28 cellular contexts compared by ENCODE assay signal in genomic region chr3:45884368-45885201, GRCh38. TPM values are rescaled to one million over a fixed set of nuclear protein-coding genes. Genes with fewer than 3 reads are reported as not detected.
DNase-seq lines count a peak whose midpoint lies in the region; ATAC-seq, FAIRE-seq and TF ChIP-seq lines count a peak whose summit lies in the region.
"Had no signal": no experiment of that assay in that cellular context is flagged by ENCODE, and none has a peak within 500 bp of the region (broad histone marks: within the 10 kb centered on the region; RNA-seq: fewer than 3 reads in every experiment).

No MANE protein-coding gene starts in this region.

- H3K4me3 ChIP-seq in GM06990 (replicated peaks; ENCODE audit: low read depth, low read length), result no peak overlapping the region
- H3K4me3 ChIP-seq in small intestine (ENCODE audit: low read depth in 1 of 2, low read length in 2 of 2), result peak overlapping the region in 1 of 2 donors; percentile 18
- no peak overlapping the region for H3K4me3 ChIP-seq in naive thymus-derived CD4-positive, alpha-beta T cell (ENCODE audit: low read length)
- H3K4me3 ChIP-seq: BLaER1 treated with 17β-estradiol and CSF1 and Interleukin-3, amounts not matched to agents 10 nM and 100 nM; left ventricle myocardium inferior; mucosa of descending colon; psoas muscle had no signal

- CTCF ChIA-PET in activated CD8-positive, alpha-beta memory T cell treated with anti-CD3 and anti-CD28 coated beads, Interleukin-2, amount 10 ng/mL, durations not matched to agents 7 days and 5 days (lab: Charles Lee), result interaction anchor here (0.6 to 2.8 kb wide), 5 partner anchors 10 to 67 kb away, joined by 3 to 10 read pairs (median 4); no protein-coding TSS in a partner anchor
- CTCF ChIA-PET in naive thymus-derived CD4-positive, alpha-beta T cell (lab: Charles Lee), result no interaction called here

- H3K36me3 Mint-ChIP-seq in activated CD8-positive, alpha-beta memory T cell treated with anti-CD3 and anti-CD28 coated beads, Interleukin-2, amount 10 ng/mL, durations not matched to agents 7 days and 5 days, result peaks cover 4% of the 10 kb centered on the region
- peaks cover 0 to 1% (median 0%) of the 10 kb centered on the region in 5 donors for H3K36me3 Mint-ChIP-seq in naive thymus-derived CD4-positive, alpha-beta T cell

- H3K4me1 ChIP-seq in small intestine (ENCODE audit: control insufficient read depth in 2 of 2, insufficient read depth in 1 of 2, low read depth in 1 of 2, low read length in 1 of 2), result peaks cover 0 to 6% of the 10 kb centered on the region in 2 donors
- peaks cover 16 to 17% of the 10 kb centered on the region in 2 donors for H3K4me1 ChIP-seq in naive thymus-derived CD4-positive, alpha-beta T cell (ENCODE audit: control insufficient read depth in 2 of 2, insufficient read depth in 2 of 2, low read length in 2 of 2)
- H3K4me1 ChIP-seq: psoas muscle had no signal

- peaks cover 41% of the 10 kb centered on the region for H3K27me3 Mint-ChIP-seq in activated CD8-positive, alpha-beta memory T cell treated with anti-CD3 and anti-CD28 coated beads, Interleukin-2, amount 10 ng/mL, durations not matched to agents 7 days and 5 days
- peaks cover 0 to 45% (median 0%) of the 10 kb centered on the region in 5 donors for H3K27me3 Mint-ChIP-seq in naive thymus-derived CD4-positive, alpha-beta T cell

- peak overlapping the region; percentile 37 for H3K27ac Mint-ChIP-seq in activated CD8-positive, alpha-beta memory T cell treated with anti-CD3 and anti-CD28 coated beads, Interleukin-2, amount 10 ng/mL, durations not matched to agents 7 days and 5 days
- H3K27ac Mint-ChIP-seq in naive thymus-derived CD4-positive, alpha-beta T cell, result no peak overlapping the region
- H3K27ac Mint-ChIP-seq: activated naive CD8-positive, alpha-beta T cell treated with anti-CD3 and anti-CD28 coated beads, Interleukin-2, amount 10 ng/mL, durations not matched to agents 7 days and 5 days; T-helper 1 cell treated with Interleukin-12 subunit alpha and Interleukin-12 subunit beta and Interleukin-4 antibody, amounts not matched to agents 30 μg/mL and 1 μg/mL, for 36 hours had no signal

- DNase-seq in activated CD8-positive, alpha-beta memory T cell treated with anti-CD3 and anti-CD28 coated beads, Interleukin-2, amount 10 ng/mL, durations not matched to agents 7 days and 5 days, result no peak
- no peak for DNase-seq in activated CD8-positive, alpha-beta memory T cell treated with anti-CD3 and anti-CD28 coated beads for 24 hours
- DNase-seq in GM06990 (ENCODE audit: extremely low read depth, insufficient read length), result peak; percentile 36
- peak; percentile 33 for DNase-seq in activated T-helper 9 cell treated with anti-CD3 and anti-CD28 coated beads, Interleukin-2, amount 50 U/mL, for 16 hours (ENCODE audit: low read depth)
- DNase-seq in small intestine, result no peak
- no peak for DNase-seq in NCI-H2196 treated with DMSO at 0.1 percent for 48 hours (lab: John Stamatoyannopoulos, UW; ENCODE audit: unreplicated experiment)
- no peak for DNase-seq in naive thymus-derived CD4-positive, alpha-beta T cell
- DNase-seq: activated naive CD8-positive, alpha-beta T cell treated with anti-CD3 and anti-CD28 coated beads, Interleukin-2, amount 10 ng/mL, durations not matched to agents 7 days and 5 days; cerebellar nuclear complex; foreskin fibroblast; left ventricle myocardium inferior; mucosa of descending colon; MV-4-11; NCI-H1694; NCI-H2171; NCI-H524 treated with DMSO at 0.1 percent for 48 hours; psoas muscle had no signal

- TF ChIP-seq CTCF in GM06990 (IDR thresholded peaks at IDR 0.05; ENCODE audit: insufficient read depth, low read length, poor library complexity, severe bottlenecking), result no peak

- H3K36me3 ChIP-seq in GM06990 (ENCODE audit: control insufficient read depth, insufficient read depth, low read length) (no peaks in the 10 kb centered on the region), small intestine (ENCODE audit: control insufficient read depth in 2 of 2, insufficient read depth in 2 of 2, low read length in 2 of 2) (no peaks in the 10 kb centered on the region)
- no peaks in the 10 kb centered on the region for H3K36me3 ChIP-seq in naive thymus-derived CD4-positive, alpha-beta T cell (ENCODE audit: control insufficient read depth in 2 of 3, insufficient read depth in 3 of 3, low read length in 3 of 3)
- H3K36me3 ChIP-seq: BLaER1 treated with 17β-estradiol and CSF1 and Interleukin-3, amounts not matched to agents 10 nM and 100 nM; left ventricle myocardium inferior had no signal

- no peak for FAIRE-seq in small intestine (lab: Jason Lieb, UNC)

- no peaks in the 10 kb centered on the region for H3K9me3 Mint-ChIP-seq in activated CD8-positive, alpha-beta memory T cell treated with anti-CD3 and anti-CD28 coated beads, Interleukin-2, amount 10 ng/mL, durations not matched to agents 7 days and 5 days (ENCODE audit: low read depth)
- H3K9me3 Mint-ChIP-seq in naive thymus-derived CD4-positive, alpha-beta T cell, result no peaks in the 10 kb centered on the region
- H3K9me3 Mint-ChIP-seq: activated naive CD8-positive, alpha-beta T cell treated with anti-CD3 and anti-CD28 coated beads, Interleukin-2, amount 10 ng/mL, durations not matched to agents 7 days and 5 days; T-helper 1 cell treated with Interleukin-12 subunit alpha and Interleukin-12 subunit beta and Interleukin-4 antibody, amounts not matched to agents 30 μg/mL and 1 μg/mL, for 36 hours had no signal

- POLR2A ChIA-PET in naive thymus-derived CD4-positive, alpha-beta T cell (lab: Charles Lee), result no interaction called here

- 68 to 79% (median 72%) methylated on average over 23 of the region's 23 CpGs for WGBS in small intestine, 3 donors

- H3K27me3 ChIP-seq in GM06990 (replicated peaks; ENCODE audit: control insufficient read depth, insufficient read depth, low read length), result no peaks in the 10 kb centered on the region; the same call in 1 of the 2 replicates
- no peaks in the 10 kb centered on the region for H3K27me3 ChIP-seq in small intestine (ENCODE audit: control insufficient read depth in 2 of 2, insufficient read depth in 2 of 2, low read length in 2 of 2)
- no peaks in the 10 kb centered on the region for H3K27me3 ChIP-seq in naive thymus-derived CD4-positive, alpha-beta T cell (ENCODE audit: control insufficient read depth in 2 of 2, insufficient read depth in 2 of 2, low read length in 2 of 2)
- H3K27me3 ChIP-seq: BLaER1 treated with 17β-estradiol and CSF1 and Interleukin-3, amounts not matched to agents 10 nM and 100 nM had no signal

- H3K27ac ChIP-seq in small intestine (ENCODE audit: low read depth in 1 of 2, low read length in 1 of 2), result peak overlapping the region; percentile 24 to 39
- H3K27ac ChIP-seq in naive thymus-derived CD4-positive, alpha-beta T cell (ENCODE audit: low read depth, low read length), result no peak overlapping the region
- H3K27ac ChIP-seq: BLaER1 treated with 17β-estradiol and CSF1 and Interleukin-3, amounts not matched to agents 10 nM and 100 nM; KMS-11; left ventricle myocardium inferior; psoas muscle had no signal

- peak; percentile 25 for ATAC-seq in activated CD8-positive, alpha-beta memory T cell treated with anti-CD3 and anti-CD28 coated beads, Interleukin-2, amount 10 ng/mL, durations not matched to agents 7 days and 5 days
- ATAC-seq in HG02571 (IDR thresholded peaks at IDR 0.05; ENCODE audit: unreplicated experiment), result no peak
- no peak for ATAC-seq in naive thymus-derived CD4-positive, alpha-beta T cell
- ATAC-seq: HCT116, mucosa of descending colon, psoas muscle had no signal

- H3K4me1 Mint-ChIP-seq in activated CD8-positive, alpha-beta memory T cell treated with anti-CD3 and anti-CD28 coated beads, Interleukin-2, amount 10 ng/mL, durations not matched to agents 7 days and 5 days, result peaks cover 77% of the 10 kb centered on the region
- peaks cover 15 to 44% (median 22%) of the 10 kb centered on the region in 7 donors for H3K4me1 Mint-ChIP-seq in naive thymus-derived CD4-positive, alpha-beta T cell

- no peaks in the 10 kb centered on the region for H3K9me3 ChIP-seq in small intestine (ENCODE audit: control insufficient read depth, low read depth)
- no peaks in the 10 kb centered on the region for H3K9me3 ChIP-seq in naive thymus-derived CD4-positive, alpha-beta T cell (ENCODE audit: control insufficient read depth in 2 of 3, low read length in 3 of 3)
- H3K9me3 ChIP-seq: BLaER1 treated with 17β-estradiol and CSF1 and Interleukin-3, amounts not matched to agents 10 nM and 100 nM; left ventricle myocardium inferior; mucosa of descending colon; psoas muscle had no signal

- intact Hi-C loops in naive thymus-derived CD4-positive, alpha-beta T cell (cut with micrococcal nuclease), result no loop called here

- H3K4me3 Mint-ChIP-seq in activated CD8-positive, alpha-beta memory T cell treated with anti-CD3 and anti-CD28 coated beads, Interleukin-2, amount 10 ng/mL, durations not matched to agents 7 days and 5 days, result peak overlapping the region; percentile 55
- no peak overlapping the region for H3K4me3 Mint-ChIP-seq in naive thymus-derived CD4-positive, alpha-beta T cell
- H3K4me3 Mint-ChIP-seq: activated naive CD8-positive, alpha-beta T cell treated with anti-CD3 and anti-CD28 coated beads, Interleukin-2, amount 10 ng/mL, durations not matched to agents 7 days and 5 days; T-helper 1 cell treated with Interleukin-12 subunit alpha and Interleukin-12 subunit beta and Interleukin-4 antibody, amounts not matched to agents 30 μg/mL and 1 μg/mL, for 36 hours had no signal

RNA-seq across cellular contexts. Expression of gene CCR9, which starts 1.8 kb away (rescaled TPM):
- 1 to 10 TPM; 3.2 to 9.7 TPM for total RNA-seq in activated CD8-positive, alpha-beta memory T cell treated with anti-CD3 and anti-CD28 coated beads, Interleukin-2, amount 10 ng/mL, durations not matched to agents 7 days and 5 days
- polyA plus RNA-seq in small intestine, result 1 to 10 TPM in 2 of 3 donors, under 1 TPM in 1; 0.22 to 2.7 (median 1.1) TPM
- total RNA-seq in naive thymus-derived CD4-positive, alpha-beta T cell, result under 1 TPM in 4 of 5 experiments, not detected in 1; 0.40 to 0.66 (median 0.56) TPM
- polyA plus RNA-seq in naive thymus-derived CD4-positive, alpha-beta T cell, result under 1 TPM; 0.31 to 0.45 TPM
- total RNA-seq: HT1080, left ventricle myocardium inferior, psoas muscle, RPMI7951, ureter had no signal
- polyA plus RNA-seq: neural cell had no signal

RNA-seq across cellular contexts. Expression of gene LZTFL1, which starts 42.7 kb away (rescaled TPM):
- 1 to 10 TPM; 6.1 to 9.3 TPM for total RNA-seq in activated CD8-positive, alpha-beta memory T cell treated with anti-CD3 and anti-CD28 coated beads, Interleukin-2, amount 10 ng/mL, durations not matched to agents 7 days and 5 days
- polyA plus RNA-seq in small intestine, result 1 to 10 TPM; 4.5 to 7.7 (median 5.4) TPM
- 10 to 100 TPM in 4 of 5 experiments, 1 to 10 TPM in 1; 8.5 to 15.7 (median 12.6) TPM for total RNA-seq in naive thymus-derived CD4-positive, alpha-beta T cell
- 10 to 100 TPM; 12.8 to 21.0 TPM for polyA plus RNA-seq in naive thymus-derived CD4-positive, alpha-beta T cell

RNA-seq across cellular contexts. Expression of gene CXCR6, which starts 58.7 kb away (rescaled TPM):
- 100 to 1,000 TPM in 1 of 2 experiments, 10 to 100 TPM in 1; 49.7 to 109 TPM for total RNA-seq in activated CD8-positive, alpha-beta memory T cell treated with anti-CD3 and anti-CD28 coated beads, Interleukin-2, amount 10 ng/mL, durations not matched to agents 7 days and 5 days
- polyA plus RNA-seq in small intestine, result 1 to 10 TPM in 2 of 3 donors, under 1 TPM in 1; 0.45 to 2.7 (median 2.2) TPM
- 10 to 100 TPM in 1 of 5 experiments, 1 to 10 TPM in 1, under 1 TPM in 2, not detected in 1; 0.19 to 33.7 (median 0.75) TPM for total RNA-seq in naive thymus-derived CD4-positive, alpha-beta T cell
- under 1 TPM; 0.12 to 0.18 TPM for polyA plus RNA-seq in naive thymus-derived CD4-positive, alpha-beta T cell
- total RNA-seq: epithelial cell of proximal tubule, HT1080, RPMI7951, skeletal muscle tissue had no signal
- polyA plus RNA-seq: neural cell had no signal

Comparison
In these comparisons a context has a peak if more than half of its experiments do, and no peak if none do; other contexts are left out.
1. DNase-seq: peak in GM06990 (single experiment) and activated T-helper 9 cell treated with anti-CD3 and anti-CD28 coated beads, Interleukin-2, amount 50 U/mL, for 16 hours (single experiment); none in activated CD8-positive, alpha-beta memory T cell treated with anti-CD3 and anti-CD28 coated beads, Interleukin-2, amount 10 ng/mL, durations not matched to agents 7 days and 5 days (single experiment), activated CD8-positive, alpha-beta memory T cell treated with anti-CD3 and anti-CD28 coated beads for 24 hours (single experiment), small intestine (single experiment), NCI-H2196 treated with DMSO at 0.1 percent for 48 hours (single experiment) and naive thymus-derived CD4-positive, alpha-beta T cell (0 of 9).